17 cellular contexts compared by ENCODE assay signal in genomic region chr2:160203007-160203406, GRCh38. TPM values are rescaled to one million over a fixed set of nuclear protein-coding genes. Genes with fewer than 3 reads are reported as not detected.
"Had no signal": no experiment of that assay in that cellular context is flagged by ENCODE, and none has a peak within 500 bp of the region (broad histone marks: within the 10 kb centered on the region; RNA-seq: fewer than 3 reads in every experiment).

No MANE protein-coding gene starts in this region.

- H3K9me3 ChIP-seq: gastroesophageal sphincter, mucosa of descending colon had no signal

- H3K4me3 ChIP-seq: dorsolateral prefrontal cortex, gastroesophageal sphincter, lung, mucosa of descending colon, neural progenitor cell had no signal

- DNase-seq: cortex of kidney; dorsolateral prefrontal cortex; effector CD8-positive, alpha-beta T cell; glutamatergic neuron; kidney; left colon; left ventricle myocardium superior; mucosa of descending colon; naive thymus-derived CD8-positive, alpha-beta T cell; nucleus accumbens; stimulated activated naive CD4-positive, alpha-beta T cell had no signal

- H3K4me2 ChIP-seq: neural progenitor cell had no signal

- H3K27ac ChIP-seq: dorsolateral prefrontal cortex, gastroesophageal sphincter, neural progenitor cell had no signal

- ATAC-seq: esophagus mucosa; gastroesophageal sphincter; left colon; left ventricle myocardium superior; mucosa of descending colon; naive thymus-derived CD8-positive, alpha-beta T cell; sciatic nerve had no signal

- H2AFZ ChIP-seq: neural progenitor cell had no signal

- H3K36me3 ChIP-seq: gastroesophageal sphincter, neural progenitor cell had no signal

- H3K9ac ChIP-seq: neural progenitor cell had no signal

- H3K27me3 ChIP-seq: dorsolateral prefrontal cortex, gastroesophageal sphincter, neural progenitor cell had no signal

RNA-seq across cellular contexts. Expression of gene ITGB6, which starts 2.9 kb away (rescaled TPM):
- total RNA-seq: dorsolateral prefrontal cortex; fibroblast of lung; naive thymus-derived CD8-positive, alpha-beta T cell; sciatic nerve had no signal
- polyA plus RNA-seq: naive thymus-derived CD8-positive, alpha-beta T cell had no signal
